ENCODE assay signal across 14 cellular contexts in genomic region chr5:161549106-161549505, GRCh38. TPM values are rescaled to one million over a fixed set of nuclear protein-coding genes. Genes with fewer than 3 reads are reported as not detected.
DNase-seq lines count a peak whose midpoint lies in the region; ATAC-seq and TF ChIP-seq lines count a peak whose summit lies in the region.
"Had no signal": no experiment of that assay in that cellular context is flagged by ENCODE, and none has a peak within 500 bp of the region (broad histone marks: within the 10 kb centered on the region; RNA-seq: fewer than 3 reads in every experiment).

No MANE protein-coding gene starts in this region.

- no peak overlapping the region for H3K27ac ChIP-seq in gastroesophageal sphincter
- H3K27ac ChIP-seq in neural progenitor cell = no peak overlapping the region
- H3K27ac ChIP-seq: neutrophil, RWPE1, VCaP had no signal

- peak; percentile 32 for ATAC-seq in gastroesophageal sphincter

- TF ChIP-seq CTCF in gastroesophageal sphincter (IDR thresholded peaks at IDR 0.05) = no peak
- no peak for TF ChIP-seq CTCF in neural progenitor cell (IDR thresholded peaks at IDR 0.05)

- no peak for TF ChIP-seq POLR2A in gastroesophageal sphincter (IDR thresholded peaks at IDR 0.05)

- peaks cover 7% of the 10 kb centered on the region for H3K9me3 Mint-ChIP-seq in neural progenitor cell

- peaks cover 4% of the 10 kb centered on the region for H4K20me1 ChIP-seq in neural progenitor cell (ENCODE audit: low read depth)

- H3K4me3 ChIP-seq in NT2/D1 (ENCODE audit: insufficient read length, low read depth) = peak overlapping the region; percentile 46
- H3K4me3 ChIP-seq in gastroesophageal sphincter = no peak overlapping the region
- peak overlapping the region; percentile 79 for H3K4me3 ChIP-seq in neural progenitor cell

- H3K4me3 Mint-ChIP-seq in neural progenitor cell = peak overlapping the region; percentile 83

- H3K9ac ChIP-seq in ES-I3 (ENCODE audit: low read depth, low read length) (peak overlapping the region; percentile 65), NT2/D1 (ENCODE audit: insufficient read length, low read depth) (no peak overlapping the region), neural progenitor cell (no peak overlapping the region)

- H3K4me1 Mint-ChIP-seq in neural progenitor cell = peaks cover 21% of the 10 kb centered on the region

- H3K4me1 ChIP-seq in ES-I3 (ENCODE audit: insufficient read depth, low read length) = peaks cover 12% of the 10 kb centered on the region
- H3K4me1 ChIP-seq in NT2/D1 (ENCODE audit: insufficient read depth, insufficient read length) = no peaks in the 10 kb centered on the region
- H3K4me1 ChIP-seq in gastroesophageal sphincter = peaks cover 0 to 37% (median 11%) of the 10 kb centered on the region in 3 donors
- peaks cover 7% of the 10 kb centered on the region for H3K4me1 ChIP-seq in neural progenitor cell

- peaks cover 53% of the 10 kb centered on the region for H3K27me3 ChIP-seq in NT2/D1 (ENCODE audit: insufficient read depth, insufficient read length)
- H3K27me3 ChIP-seq in gastroesophageal sphincter = peaks cover 74% of the 10 kb centered on the region
- H3K27me3 ChIP-seq in neural progenitor cell = peaks cover 73% of the 10 kb centered on the region

- no peaks in the 10 kb centered on the region for H3K36me3 ChIP-seq in ES-I3 (ENCODE audit: insufficient read depth, low read length)
- no peaks in the 10 kb centered on the region for H3K36me3 ChIP-seq in NT2/D1 (ENCODE audit: insufficient read depth, insufficient read length, low read length)
- H3K36me3 ChIP-seq in gastroesophageal sphincter = no peaks in the 10 kb centered on the region
- no peaks in the 10 kb centered on the region for H3K36me3 ChIP-seq in neural progenitor cell
- H3K36me3 ChIP-seq: neutrophil had no signal

- H3F3A ChIP-seq in neural progenitor cell (ENCODE audit: low read depth) = peaks cover 13% of the 10 kb centered on the region

- H3K27me3 Mint-ChIP-seq in neural progenitor cell (ENCODE audit: insufficient read depth, low read depth) = peaks cover 42% of the 10 kb centered on the region

- H3K79me2 ChIP-seq in neural progenitor cell (ENCODE audit: low read depth) = no peaks in the 10 kb centered on the region

- H3K36me3 Mint-ChIP-seq in neural progenitor cell = no peaks in the 10 kb centered on the region

- H3K9me3 ChIP-seq in ES-I3 (ENCODE audit: control insufficient read depth, insufficient read depth, low read length) (no peaks in the 10 kb centered on the region), NT2/D1 (ENCODE audit: insufficient read depth, low read length) (no peaks in the 10 kb centered on the region), gastroesophageal sphincter (peaks cover 0 to 6% (median 0%) of the 10 kb centered on the region in 3 donors), neural progenitor cell (ENCODE audit: low read depth) (no peaks in the 10 kb centered on the region)
- H3K9me3 ChIP-seq: neutrophil had no signal

- in situ Hi-C loops in ACHN (cut with HindIII; ENCODE audit: low pct_ligation_motif_present, low pct_unique_long_range_greater_than_20kb, low sequenced_read_pairs) = no loop called here

- no peak overlapping the region for H3K27ac Mint-ChIP-seq in neural progenitor cell

- no peak for TF ChIP-seq EP300 in gastroesophageal sphincter (IDR thresholded peaks at IDR 0.05)

- H3K4me2 ChIP-seq in neural progenitor cell = peak overlapping the region; percentile 100

- WGBS in gastroesophageal sphincter (ENCODE audit: low coverage in 1 of 2), 2 donors = 3 to 13% methylated on average over 3 to 10 of the region's 15 CpGs

- H2AFZ ChIP-seq in neural progenitor cell (replicated peaks) = peak overlapping the region; percentile 29

- DNase-seq in NT2/D1 (ENCODE audit: low read depth, low spot score) (no peak), neural progenitor cell (ENCODE audit: low spot score) (peak; percentile 58), NCI-H146 (lab: John Stamatoyannopoulos, UW) (no peak), AG08395 (ENCODE audit: low spot score) (no peak), SKM-1 (lab: John Stamatoyannopoulos, UW; ENCODE audit: unreplicated experiment) (no peak), ACHN (no peak)
- DNase-seq: Calu3; NCI-H1436; stimulated activated CD4-positive, alpha-beta T cell treated with anti-CD3 and anti-CD28 coated beads, Interleukin-1b, Interleukin-23, amount 100 ng/mL, for 48 hours had no signal

RNA-seq across cellular contexts. Expression of gene GABRB2, which starts 2.6 kb away (rescaled TPM):
- 10 to 100 TPM in 1 of 4 donors, 1 to 10 TPM in 3; 1.0 to 17.3 (median 1.1) TPM for total RNA-seq in gastroesophageal sphincter
- 0.53 and 0.58 TPM in 2 replicates for total RNA-seq in neural progenitor cell (ENCODE audit: low replicate concordance)
- total RNA-seq: Calu3 had no signal

Comparison
In these comparisons a context has a peak if more than half of its experiments do, and no peak if none do; other contexts are left out.
1. H3K4me3 ChIP-seq: peak in NT2/D1 (single experiment) and neural progenitor cell (single experiment); none in gastroesophageal sphincter (0 of 2).